Comparison of ENCODE assay signal across 1 cellular context in the genomic region with DNA sequence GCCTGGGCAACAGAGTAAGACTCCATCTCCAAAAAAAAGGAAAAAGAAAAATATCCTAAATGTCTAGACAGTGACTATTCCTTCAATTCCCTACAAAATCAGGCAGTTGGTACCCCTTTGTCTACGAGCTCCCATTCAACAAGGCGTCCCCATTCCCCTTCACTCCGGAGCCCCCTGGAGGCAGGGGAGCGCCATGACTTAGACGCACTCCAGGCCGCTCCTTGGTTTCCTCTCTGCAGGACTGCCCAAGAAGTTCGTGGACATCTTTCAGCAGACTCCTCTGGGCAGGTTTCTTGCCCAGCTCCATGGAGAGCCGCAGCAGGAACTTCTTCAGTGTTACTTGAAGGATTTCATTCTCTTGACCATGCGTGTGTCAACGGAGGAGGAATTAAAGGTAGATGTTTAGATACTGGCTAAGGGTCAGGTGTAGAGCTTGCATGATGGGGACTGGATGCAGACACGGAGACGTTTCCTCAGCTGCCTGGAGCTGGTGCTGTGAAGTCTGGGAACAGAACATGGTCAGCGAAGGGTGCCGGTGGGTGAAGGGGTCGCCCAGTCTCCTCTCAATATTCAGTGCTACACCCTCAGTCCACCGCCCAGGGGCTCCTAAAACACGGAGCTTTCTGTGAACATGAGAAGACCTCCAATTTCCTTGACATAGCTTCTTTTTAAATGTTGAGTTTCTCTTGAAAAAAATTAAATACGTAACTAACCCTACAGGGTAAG.
TF ChIP-seq lines count a peak whose summit lies in the region.

No MANE protein-coding gene starts in this region.

TF ChIP-seq in IMR-90, 13 proteins besides CTCF, POLR2A, EP300 and RAD21 (continued from another document):
- TF ChIP-seq, protein P1, sequence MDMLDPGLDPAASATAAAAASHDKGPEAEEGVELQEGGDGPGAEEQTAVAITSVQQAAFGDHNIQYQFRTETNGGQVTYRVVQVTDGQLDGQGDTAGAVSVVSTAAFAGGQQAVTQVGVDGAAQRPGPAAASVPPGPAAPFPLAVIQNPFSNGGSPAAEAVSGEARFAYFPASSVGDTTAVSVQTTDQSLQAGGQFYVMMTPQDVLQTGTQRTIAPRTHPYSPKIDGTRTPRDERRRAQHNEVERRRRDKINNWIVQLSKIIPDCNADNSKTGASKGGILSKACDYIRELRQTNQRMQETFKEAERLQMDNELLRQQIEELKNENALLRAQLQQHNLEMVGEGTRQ (IDR thresholded peaks at IDR 0.05; ENCODE audit: low read depth, low read length): no peak
- TF ChIP-seq MXI1 (IDR thresholded peaks at IDR 0.05; ENCODE audit: borderline replicate concordance, low read depth, low read length): no peak
- TF ChIP-seq CEBPB (IDR thresholded peaks at IDR 0.05; ENCODE audit: low read depth, low read length): no peak
- no peak for TF ChIP-seq CHD1 (IDR thresholded peaks at IDR 0.05; ENCODE audit: low read depth, low read length)
- no peak for TF ChIP-seq RCOR1 (IDR thresholded peaks at IDR 0.05; ENCODE audit: insufficient replicate concordance, low read length)
- TF ChIP-seq NFE2L2 (IDR thresholded peaks at IDR 0.05; ENCODE audit: low read depth, low read length): no peak
- no peak for TF ChIP-seq MAFK (IDR thresholded peaks at IDR 0.05; ENCODE audit: low read depth, low read length)
